In the genomic region with DNA sequence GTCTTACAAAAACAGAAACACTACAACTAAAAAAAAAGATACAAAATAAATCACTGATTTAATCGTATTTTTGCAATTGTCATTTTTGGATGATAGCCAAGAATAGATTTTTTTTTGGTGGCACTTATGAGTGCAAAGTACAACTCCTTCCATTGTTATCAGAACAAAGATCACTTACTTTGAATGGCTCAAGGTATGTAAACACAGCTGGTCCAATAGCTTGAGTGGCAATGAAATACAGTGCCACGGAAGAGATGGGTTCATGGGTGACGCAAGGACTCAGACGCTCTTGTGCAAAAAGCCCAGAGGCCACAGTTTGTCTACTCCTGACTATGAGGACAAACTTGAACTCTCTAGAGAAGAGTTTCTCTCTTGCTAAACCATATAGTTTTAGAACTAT, we compare ENCODE assay signal across 19 cellular contexts.
A peak's percentile ranks its signal among the peaks of the same experiment; 100 is the strongest.
DNase-seq lines count a peak whose midpoint lies in the region; ATAC-seq and TF ChIP-seq lines count a peak whose summit lies in the region.
"Had no signal": no experiment of that assay in that cellular context is flagged by ENCODE, and none has a peak within 500 bp of the region (broad histone marks: within the 10 kb centered on the region; RNA-seq: fewer than 3 reads in every experiment).

No MANE protein-coding gene starts in this region.

- TF ChIP-seq CTCF in HEK293 (tag by site-specific recombination; IDR thresholded peaks at IDR 0.05) (no peak), PC-3 (conservative IDR thresholded peaks at IDR 0.05; ENCODE audit: low read depth, low read length) (no peak), mucosa of descending colon (IDR thresholded peaks at IDR 0.05) (no peak), lower leg skin (IDR thresholded peaks at IDR 0.05) (no peak)

- CTCF ChIA-PET in HEK293 (lab: Yijun Ruan, JAX): interaction anchor here (0.6 to 3.5 kb wide), 4 partner anchors 15 to 346 kb away, joined by 4 to 13 read pairs (median 8); no protein-coding TSS in a partner anchor
- CTCF ChIA-PET in PC-3 (lab: Charles Lee): no interaction called here

- BruUV-seq in PC-3 (replicated peaks; lab: Mats Ljungman, UMichigan): no TSS peak

- no peak for TF ChIP-seq POLR2A in lower leg skin (IDR thresholded peaks at IDR 0.05)

- H3K9me3 ChIP-seq in HEK293 (ENCODE audit: control insufficient read depth, insufficient read depth, low read depth, low read length): no peaks in the 10 kb centered on the region
- H3K9me3 ChIP-seq in PC-3 (ENCODE audit: low read length): no peaks in the 10 kb centered on the region
- H3K9me3 ChIP-seq in mucosa of descending colon: no peaks in the 10 kb centered on the region
- H3K9me3 ChIP-seq: neutrophil had no signal

- POLR2A ChIA-PET in HEK293 (lab: Yijun Ruan, JAX): no interaction called here
- POLR2A ChIA-PET in PC-3 (lab: Charles Lee; ENCODE audit: unreplicated experiment): no interaction called here

- ATAC-seq in PC-3: no peak
- peak; percentile 88 for ATAC-seq in mucosa of descending colon
- no peak for ATAC-seq in HG03432 (IDR thresholded peaks at IDR 0.05; ENCODE audit: unreplicated experiment)
- ATAC-seq: sciatic nerve had no signal

- no peaks in the 10 kb centered on the region for H3K27me3 ChIP-seq in PC-3 (ENCODE audit: low read length)
- H3K27me3 ChIP-seq: neutrophil had no signal

- H3F3A ChIP-seq in PC-3 (ENCODE audit: low read length, unreplicated experiment): no peaks in the 10 kb centered on the region

- H3K4me1 ChIP-seq in HEK293 (ENCODE audit: control insufficient read depth, insufficient read depth, low read length): peaks cover 47% of the 10 kb centered on the region
- H3K4me1 ChIP-seq in PC-3 (ENCODE audit: insufficient read depth, low read length): peaks cover 26% of the 10 kb centered on the region
- no peaks in the 10 kb centered on the region for H3K4me1 ChIP-seq in mucosa of descending colon (ENCODE audit: low read depth)

- H3K4me3 ChIP-seq in HEK293 (ENCODE audit: low read depth, low read length): no peak overlapping the region
- no peak overlapping the region for H3K4me3 ChIP-seq in PC-3 (ENCODE audit: low read length)
- H3K4me3 ChIP-seq in mucosa of descending colon: no peak overlapping the region
- H3K4me3 ChIP-seq in lower leg skin (ENCODE audit: low read depth, poor library complexity, severe bottlenecking): no peak overlapping the region

- no peaks in the 10 kb centered on the region for H3K9me2 ChIP-seq in PC-3 (replicated peaks; ENCODE audit: low read length)

- no peaks in the 10 kb centered on the region for H3K79me2 ChIP-seq in PC-3 (ENCODE audit: low read length)

- H3K27ac ChIP-seq in HEK293 (ENCODE audit: extremely low read depth, low read depth, low read length) (0 out of 2 replicates have a peak overlapping the region, but pooled peaks have one; percentile 10), PC-3 (ENCODE audit: low read length) (no peak overlapping the region)
- H3K27ac ChIP-seq: neutrophil had no signal

- H3K4me2 ChIP-seq in PC-3 (ENCODE audit: low read length): no peak overlapping the region

- DNase-seq in NCI-H2029 (lab: John Stamatoyannopoulos, UW) (peak; percentile 66), PC-3 (peak; percentile 34), mucosa of descending colon (peak in 1 of 3 donors; percentile 12), glomerular visceral epithelial cell (ENCODE audit: extremely low spot score) (no peak), SW 1271 (lab: John Stamatoyannopoulos, UW) (no peak), lower leg skin (ENCODE audit: low spot score in 2 of 2) (no peak)
- DNase-seq: activated CD8-positive, alpha-beta memory T cell treated with anti-CD3 and anti-CD28 coated beads for 24 hours; activated effector memory CD4-positive, alpha-beta T cell treated with Interleukin-2 at 50 U/mL for 16 hours; DND-41; HCEC 1CT; IMR-90; midbrain; NCI-H2081 treated with DMSO at 0.1 percent for 48 hours; stimulated activated CD4-positive, alpha-beta T cell treated with anti-CD3 and anti-CD28 coated beads, Interleukin-2, amount 100 ng/mL, for 48 hours; stimulated activated CD8-positive, alpha-beta memory T cell treated with anti-CD3 and anti-CD28 coated beads, Interleukin-4, amount 100 ng/mL, for 48 hours had no signal

- H2AFZ ChIP-seq in PC-3 (ENCODE audit: low read length): no peak overlapping the region

- H3K36me3 ChIP-seq in HEK293 (ENCODE audit: control insufficient read depth in 2 of 2, insufficient read depth in 1 of 2, low read length in 2 of 2): no peaks in the 10 kb centered on the region
- H3K36me3 ChIP-seq in PC-3 (ENCODE audit: low read depth, low read length): no peaks in the 10 kb centered on the region
- no peaks in the 10 kb centered on the region for H3K36me3 ChIP-seq in mucosa of descending colon (ENCODE audit: low read depth)
- H3K36me3 ChIP-seq: neutrophil had no signal

- H3K9ac ChIP-seq in PC-3 (ENCODE audit: low read length): no peak overlapping the region

- intact Hi-C loops in PC-3 (cut with micrococcal nuclease) (no loop called here), mucosa of descending colon (cut with DNase I, micrococcal nuclease) (no loop called here), lower leg skin (cut with DNase I; ENCODE audit: low total_unique reads) (no loop called here)

- no peaks in the 10 kb centered on the region for H4K20me1 ChIP-seq in PC-3 (ENCODE audit: low read length)

- WGBS in lower leg skin, 2 donors: 54 to 57% methylated on average over 4 of the region's 4 CpGs

TF ChIP-seq in HEK293, 187 proteins besides CTCF, POLR2A, EP300 and RAD21:
- TF ChIP-seq ZNF16 (tag by site-specific recombination; IDR thresholded peaks at IDR 0.05; ENCODE audit: low read depth) (no peak), ZNF707 (tag by site-specific recombination; IDR thresholded peaks at IDR 0.05) (no peak), ZXDB (tag by site-specific recombination; IDR thresholded peaks at IDR 0.05) (peak; percentile 43; the same call in 1 of the 2 replicates), ZNF174 (tag by site-specific recombination; IDR thresholded peaks at IDR 0.05) (0 out of 2 replicates have a peak, but pooled peaks have one; percentile 39), ZNF394 (tag by site-specific recombination; IDR thresholded peaks at IDR 0.05; ENCODE audit: borderline replicate concordance) (no peak), ZNF777 (tag by site-specific recombination; IDR thresholded peaks at IDR 0.05; ENCODE audit: borderline replicate concordance) (no peak)
- TF ChIP-seq, protein P1, sequence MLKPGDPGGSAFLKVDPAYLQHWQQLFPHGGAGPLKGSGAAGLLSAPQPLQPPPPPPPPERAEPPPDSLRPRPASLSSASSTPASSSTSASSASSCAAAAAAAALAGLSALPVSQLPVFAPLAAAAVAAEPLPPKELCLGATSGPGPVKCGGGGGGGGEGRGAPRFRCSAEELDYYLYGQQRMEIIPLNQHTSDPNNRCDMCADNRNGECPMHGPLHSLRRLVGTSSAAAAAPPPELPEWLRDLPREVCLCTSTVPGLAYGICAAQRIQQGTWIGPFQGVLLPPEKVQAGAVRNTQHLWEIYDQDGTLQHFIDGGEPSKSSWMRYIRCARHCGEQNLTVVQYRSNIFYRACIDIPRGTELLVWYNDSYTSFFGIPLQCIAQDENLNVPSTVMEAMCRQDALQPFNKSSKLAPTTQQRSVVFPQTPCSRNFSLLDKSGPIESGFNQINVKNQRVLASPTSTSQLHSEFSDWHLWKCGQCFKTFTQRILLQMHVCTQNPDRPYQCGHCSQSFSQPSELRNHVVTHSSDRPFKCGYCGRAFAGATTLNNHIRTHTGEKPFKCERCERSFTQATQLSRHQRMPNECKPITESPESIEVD (tag by site-specific recombination; IDR thresholded peaks at IDR 0.05): peak; percentile 54; the same call in 1 of the 2 replicates
TF ChIP-seq in HEK293: peak in this region for 3.

Comparison
In these comparisons a context has a peak if more than half of its experiments do, and no peak if none do; other contexts are left out.
1. DNase-seq: peak in NCI-H2029 (single experiment) and PC-3 (single experiment); none in glomerular visceral epithelial cell (single experiment), SW 1271 (0 of 2) and lower leg skin (0 of 2).